Comparison of ENCODE assay signal across 9 cellular contexts in the genomic region with DNA sequence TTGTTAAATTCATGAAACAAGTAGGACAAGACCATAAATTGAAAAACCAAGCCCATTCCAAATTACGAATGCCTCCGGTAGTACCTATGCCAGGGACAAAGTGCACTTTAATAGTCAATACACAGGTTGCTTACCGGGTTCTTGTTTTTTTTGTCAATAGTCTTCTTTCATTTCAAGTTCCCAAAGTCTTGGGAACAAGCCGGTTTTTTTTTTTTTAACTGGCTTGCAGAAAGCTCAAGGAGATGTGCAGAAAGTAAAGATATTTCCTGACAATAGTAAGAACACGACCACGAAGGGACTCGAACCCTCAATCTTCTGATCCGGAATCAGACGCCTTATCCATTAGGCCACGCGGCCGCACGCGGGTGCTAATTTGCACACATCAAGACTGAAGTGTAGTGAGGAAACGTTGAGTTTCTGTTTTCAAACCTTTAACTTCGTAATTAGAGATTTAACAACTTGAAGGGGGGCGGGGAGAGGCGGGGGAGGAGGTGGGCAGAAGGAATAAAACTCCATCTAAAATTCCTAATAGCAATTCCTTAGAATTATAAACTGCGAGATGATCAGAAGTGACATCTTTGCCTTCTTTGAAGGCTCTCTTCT.
DNase-seq lines count a peak whose midpoint lies in the region; ATAC-seq, FAIRE-seq and TF ChIP-seq lines count a peak whose summit lies in the region.
"Had no signal": no experiment of that assay in that cellular context is flagged by ENCODE, and none has a peak within 500 bp of the region (broad histone marks: within the 10 kb centered on the region; RNA-seq: fewer than 3 reads in every experiment).

No MANE protein-coding gene starts in this region.

- ATAC-seq in HG03442 (IDR thresholded peaks at IDR 0.05; ENCODE audit: unreplicated experiment), result no peak

- TF ChIP-seq POLR2A in breast epithelium (IDR thresholded peaks at IDR 0.05), result no peak
- TF ChIP-seq POLR2A in endothelial cell of umbilical vein (IDR thresholded peaks at IDR 0.05; ENCODE audit: low read depth, low read length), result no peak
- TF ChIP-seq POLR2A in esophagus squamous epithelium (IDR thresholded peaks at IDR 0.05), result no peak

- no peaks in the 10 kb centered on the region for H3K79me2 ChIP-seq in endothelial cell of umbilical vein (ENCODE audit: control insufficient read depth, insufficient read depth, low read length)

- 4 to 13% methylated on average over 19 of the region's 19 CpGs for WGBS in esophagus squamous epithelium, 2 donors

- H3K36me3 ChIP-seq in breast epithelium (no peaks in the 10 kb centered on the region), endothelial cell of umbilical vein (ENCODE audit: control insufficient read depth in 2 of 2, extremely low read depth in 1 of 2, insufficient read depth in 2 of 2, low read length in 2 of 2) (no peaks in the 10 kb centered on the region), esophagus squamous epithelium (no peaks in the 10 kb centered on the region)

- H3K4me1 ChIP-seq in breast epithelium (no peaks in the 10 kb centered on the region), endothelial cell of umbilical vein (ENCODE audit: control insufficient read depth, extremely low read depth, insufficient read depth, low read length) (no peaks in the 10 kb centered on the region), esophagus squamous epithelium (no peaks in the 10 kb centered on the region)

- POLR2A ChIA-PET in MCF 10A (lab: Yijun Ruan, JAX), result interaction anchor here (0.8 to 1.7 kb wide), 2 partner anchors 14 to 47 kb away, joined by 3 to 4 read pairs; no protein-coding TSS in a partner anchor
- POLR2A ChIA-PET in endothelial cell of umbilical vein (lab: Charles Lee), result no interaction called here

- H3K27me3 ChIP-seq in breast epithelium (peaks cover 0 to 86% of the 10 kb centered on the region in 2 donors), endothelial cell of umbilical vein (ENCODE audit: control insufficient read depth in 2 of 2, insufficient read depth in 2 of 2, low read length in 2 of 2) (peaks cover 16 to 20% of the 10 kb centered on the region in 2 experiments), esophagus squamous epithelium (peaks cover 0 to 100% (median 2%) of the 10 kb centered on the region in 4 donors)

- TF ChIP-seq CTCF in MCF 10A (IDR thresholded peaks at IDR 0.05; ENCODE audit: unreplicated experiment) (no peak), breast epithelium (IDR thresholded peaks at IDR 0.05) (no peak), endothelial cell of umbilical vein (IDR thresholded peaks at IDR 0.05; ENCODE audit: extremely low read depth in 1 of 2, insufficient read depth in 1 of 2, low read depth in 1 of 2, low read length in 2 of 2) (no peak), esophagus squamous epithelium (IDR thresholded peaks at IDR 0.05) (no peak)

- H3K27ac Mint-ChIP-seq in MCF 10A (ENCODE audit: low read depth, unreplicated experiment), result peak overlapping the region; percentile 16
- H3K27ac Mint-ChIP-seq in stimulated activated naive CD8-positive, alpha-beta T cell treated with anti-CD3 and anti-CD28 coated beads, Interleukin-15, Interleukin-2, amounts not matched to agents 100 ng/mL and 50 ng/mL, for 24 hours, result peak overlapping the region; percentile 90

- H3K4me2 ChIP-seq in endothelial cell of umbilical vein (ENCODE audit: insufficient read depth, low read length), result peak overlapping the region; percentile 70

- DNase-seq in MCF 10A (ENCODE audit: unreplicated experiment) (peak; percentile 74), breast epithelium (ENCODE audit: low spot score in 2 of 2) (no peak), NCI-H82 (lab: John Stamatoyannopoulos, UW) (peak; percentile 85), endothelial cell of umbilical vein (ENCODE audit: low read depth, low spot score) (peak; percentile 35), esophagus squamous epithelium (lab: John Stamatoyannopoulos, UW) (no peak)
- no peak for DNase-seq in central memory CD4-positive, alpha-beta T cell
- DNase-seq: head of caudate nucleus had no signal

- FAIRE-seq in endothelial cell of umbilical vein (lab: Jason Lieb, UNC), result no peak

- intact Hi-C loops in MCF 10A (cut with micrococcal nuclease) (loop anchor here (5.0 kb wide), 1 partner anchor 200 kb away; no protein-coding TSS in a partner anchor), breast epithelium (cut with DNase I; ENCODE audit: low total_unique reads) (no loop called here), endothelial cell of umbilical vein (cut with micrococcal nuclease) (no loop called here), esophagus squamous epithelium (cut with DNase I) (no loop called here)

- no peak overlapping the region for H3K4me3 ChIP-seq in breast epithelium
- H3K4me3 ChIP-seq in endothelial cell of umbilical vein (replicated peaks in 1 of 3; ENCODE audit: insufficient read depth in 1 of 3, low read depth in 1 of 3, low read length in 3 of 3), result no peak overlapping the region
- H3K4me3 ChIP-seq in esophagus squamous epithelium, result no peak overlapping the region

- H4K20me1 ChIP-seq in endothelial cell of umbilical vein (replicated peaks; ENCODE audit: control insufficient read depth, extremely low read depth, insufficient read depth, low read length), result no peaks in the 10 kb centered on the region

- peaks cover 14% of the 10 kb centered on the region for H3K36me3 Mint-ChIP-seq in MCF 10A (ENCODE audit: insufficient read depth, unreplicated experiment)
- H3K36me3 Mint-ChIP-seq in stimulated activated naive CD8-positive, alpha-beta T cell treated with anti-CD3 and anti-CD28 coated beads, Interleukin-15, Interleukin-2, amounts not matched to agents 100 ng/mL and 50 ng/mL, for 24 hours (ENCODE audit: low read depth), result peaks cover 19% of the 10 kb centered on the region

- H3K27ac ChIP-seq in breast epithelium (no peak overlapping the region), endothelial cell of umbilical vein (ENCODE audit: insufficient read depth, low read depth, low read length) (no peak overlapping the region), esophagus squamous epithelium (no peak overlapping the region)

- no peak overlapping the region for H2AFZ ChIP-seq in endothelial cell of umbilical vein (ENCODE audit: low read depth, low read length)

- dilution Hi-C loops in endothelial cell of umbilical vein (cut with MboI; ENCODE audit: extremely low pct_ligation_motif_present, low sequenced_read_pairs), result no loop called here

- CTCF ChIA-PET in MCF 10A (lab: Yijun Ruan, JAX), result interaction anchor here (1.2 kb wide), 1 partner anchor 14 kb away, joined by 5 read pairs; no protein-coding TSS in a partner anchor
- CTCF ChIA-PET in endothelial cell of umbilical vein (lab: Charles Lee), result interaction anchor here (0.8 kb wide), 1 partner anchor 27 kb away, joined by 3 read pairs; no protein-coding TSS in a partner anchor

- H3K9ac ChIP-seq in endothelial cell of umbilical vein (replicated peaks; ENCODE audit: extremely low read depth, insufficient read depth, low read length), result no peak overlapping the region

- H3K9me1 ChIP-seq in endothelial cell of umbilical vein (replicated peaks; ENCODE audit: control insufficient read depth, extremely low read depth, insufficient read depth, low read length), result no peaks in the 10 kb centered on the region

- H3K9me3 ChIP-seq in breast epithelium, result peaks cover 0 to 1% of the 10 kb centered on the region in 2 donors
- H3K9me3 ChIP-seq in endothelial cell of umbilical vein (replicated peaks; ENCODE audit: control insufficient read depth, insufficient read depth, low read length), result no peaks in the 10 kb centered on the region
- peaks cover 0 to 16% (median 0%) of the 10 kb centered on the region in 3 donors for H3K9me3 ChIP-seq in esophagus squamous epithelium

- H3K27me3 Mint-ChIP-seq in MCF 10A (ENCODE audit: insufficient read depth, unreplicated experiment), result no peaks in the 10 kb centered on the region
- H3K27me3 Mint-ChIP-seq in stimulated activated naive CD8-positive, alpha-beta T cell treated with anti-CD3 and anti-CD28 coated beads, Interleukin-15, Interleukin-2, amounts not matched to agents 100 ng/mL and 50 ng/mL, for 24 hours, result peaks cover 68% of the 10 kb centered on the region

- H3K4me1 Mint-ChIP-seq in MCF 10A (ENCODE audit: insufficient read depth, unreplicated experiment), result no peaks in the 10 kb centered on the region
- peaks cover 5% of the 10 kb centered on the region for H3K4me1 Mint-ChIP-seq in stimulated activated naive CD8-positive, alpha-beta T cell treated with anti-CD3 and anti-CD28 coated beads, Interleukin-15, Interleukin-2, amounts not matched to agents 100 ng/mL and 50 ng/mL, for 24 hours (ENCODE audit: low read depth)

- peak overlapping the region; percentile 61 for H3K4me3 Mint-ChIP-seq in MCF 10A (ENCODE audit: unreplicated experiment)
- peak overlapping the region; percentile 65 for H3K4me3 Mint-ChIP-seq in stimulated activated naive CD8-positive, alpha-beta T cell treated with anti-CD3 and anti-CD28 coated beads, Interleukin-15, Interleukin-2, amounts not matched to agents 100 ng/mL and 50 ng/mL, for 24 hours

- BruUV-seq in MCF 10A (replicated peaks; lab: Mats Ljungman, UMichigan) (no TSS peak), endothelial cell of umbilical vein (replicated peaks; lab: Mats Ljungman, UMichigan) (no TSS peak)

- peaks cover 12% of the 10 kb centered on the region for H3K9me3 Mint-ChIP-seq in MCF 10A (ENCODE audit: unreplicated experiment)
- H3K9me3 Mint-ChIP-seq in stimulated activated naive CD8-positive, alpha-beta T cell treated with anti-CD3 and anti-CD28 coated beads, Interleukin-15, Interleukin-2, amounts not matched to agents 100 ng/mL and 50 ng/mL, for 24 hours, result peaks cover 25% of the 10 kb centered on the region

TF ChIP-seq in endothelial cell of umbilical vein, 7 proteins besides CTCF, POLR2A, EP300 and RAD21:
- TF ChIP-seq FOS (IDR thresholded peaks at IDR 0.05; ENCODE audit: borderline replicate concordance, insufficient read depth, low read length) (no peak), MYC (IDR thresholded peaks at IDR 0.05; ENCODE audit: low read depth, low read length) (no peak), POLR2AphosphoS5 (IDR thresholded peaks at IDR 0.05; ENCODE audit: insufficient read depth, low read depth, low read length) (no peak), JUN (IDR thresholded peaks at IDR 0.05; ENCODE audit: borderline replicate concordance, insufficient read depth, insufficient read length, low read depth) (no peak), GATA2 (IDR thresholded peaks at IDR 0.05; ENCODE audit: insufficient read depth, insufficient read length, low read depth, low read length) (no peak), EZH2 (IDR thresholded peaks at IDR 0.05; ENCODE audit: borderline replicate concordance, low read depth, low read length, severe bottlenecking) (no peak)
- TF ChIP-seq, protein P1, sequence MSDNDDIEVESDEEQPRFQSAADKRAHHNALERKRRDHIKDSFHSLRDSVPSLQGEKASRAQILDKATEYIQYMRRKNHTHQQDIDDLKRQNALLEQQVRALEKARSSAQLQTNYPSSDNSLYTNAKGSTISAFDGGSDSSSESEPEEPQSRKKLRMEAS (IDR thresholded peaks at IDR 0.05; ENCODE audit: insufficient read depth, insufficient read length), result no peak

Comparison
In these comparisons a context has a peak if more than half of its experiments do, and no peak if none do; other contexts are left out.
1. DNase-seq: peak in MCF 10A (single experiment), NCI-H82 (single experiment) and endothelial cell of umbilical vein (single experiment); none in breast epithelium (0 of 2), central memory CD4-positive, alpha-beta T cell (single experiment) and esophagus squamous epithelium (single experiment).